18 cellular contexts compared by ENCODE assay signal in genomic region chr2:220648628-220649027, GRCh38.
DNase-seq lines count a peak whose midpoint lies in the region; ATAC-seq and TF ChIP-seq lines count a peak whose summit lies in the region.
"Had no signal": no experiment of that assay in that cellular context is flagged by ENCODE, and none has a peak within 500 bp of the region (broad histone marks: within the 10 kb centered on the region; RNA-seq: fewer than 3 reads in every experiment).

No MANE protein-coding gene starts in this region.

- dilution Hi-C loops in mammary epithelial cell (cut with HindIII; ENCODE audit: low sequenced_read_pairs): no loop called here

- H3K79me2 ChIP-seq in mammary epithelial cell (ENCODE audit: insufficient read depth, low read length): no peaks in the 10 kb centered on the region

- no peak overlapping the region for H3K27ac ChIP-seq in mammary epithelial cell (ENCODE audit: insufficient read depth, low read depth, low read length)
- H3K27ac ChIP-seq in breast epithelium: no peak overlapping the region
- H3K27ac ChIP-seq: 22Rv1; BLaER1 treated with 17β-estradiol and CSF1 and Interleukin-3, amounts not matched to agents 10 nM and 100 nM had no signal

- BruUV-seq in mammary epithelial cell (replicated peaks; lab: Mats Ljungman, UMichigan): no TSS peak

- H3K4me1 ChIP-seq in mammary epithelial cell (ENCODE audit: insufficient read depth, low read length) (no peaks in the 10 kb centered on the region), breast epithelium (no peaks in the 10 kb centered on the region)
- H3K4me1 ChIP-seq: HAP-1 had no signal

- no peak for TF ChIP-seq POLR2A in breast epithelium (IDR thresholded peaks at IDR 0.05)

- H3K27me3 ChIP-seq in mammary epithelial cell (ENCODE audit: insufficient read depth, low read length): no peaks in the 10 kb centered on the region
- no peaks in the 10 kb centered on the region for H3K27me3 ChIP-seq in breast epithelium
- H3K27me3 ChIP-seq: BLaER1 treated with 17β-estradiol and CSF1 and Interleukin-3, amounts not matched to agents 10 nM and 100 nM had no signal

- no peak overlapping the region for H3K4me2 ChIP-seq in mammary epithelial cell (ENCODE audit: insufficient read depth, low read depth, low read length)
- H3K4me2 ChIP-seq: BLaER1 treated with 17β-estradiol and CSF1 and Interleukin-3, amounts not matched to agents 10 nM and 100 nM had no signal

- in situ Hi-C loops in mammary epithelial cell (cut with MboI; ENCODE audit: low sequenced_read_pairs in 2 of 2): no loop called here

- peak overlapping the region; percentile 17 for H2AFZ ChIP-seq in mammary epithelial cell (ENCODE audit: low read depth, low read length)

- H3K9me3 ChIP-seq in mammary epithelial cell (replicated peaks; ENCODE audit: insufficient read depth, low read length) (no peaks in the 10 kb centered on the region), breast epithelium (no peaks in the 10 kb centered on the region)
- H3K9me3 ChIP-seq: BLaER1 treated with 17β-estradiol and CSF1 and Interleukin-3, amounts not matched to agents 10 nM and 100 nM; HAP-1 had no signal

- H3K9ac ChIP-seq in mammary epithelial cell (ENCODE audit: insufficient read depth, low read length): no peak overlapping the region
- H3K9ac ChIP-seq: BLaER1 treated with 17β-estradiol and CSF1 and Interleukin-3, amounts not matched to agents 10 nM and 100 nM had no signal

- CTCF ChIA-PET in mammary epithelial cell (lab: Charles Lee; ENCODE audit: low non-redundant PET): no interaction called here

- 46% methylated on average over 2 of the region's 2 CpGs for WGBS in mammary epithelial cell (ENCODE audit: low coverage, missing lambda C conversion rate)

- ATAC-seq in GM21737 (IDR thresholded peaks at IDR 0.05; ENCODE audit: unreplicated experiment): no peak
- ATAC-seq in GM19328 (IDR thresholded peaks at IDR 0.05; ENCODE audit: unreplicated experiment): no peak
- ATAC-seq: GM12878, HepG2 had no signal

- TF ChIP-seq CTCF in mammary epithelial cell (conservative IDR thresholded peaks at IDR 0.05 in 1 of 2, IDR thresholded peaks at IDR 0.05 in 1 of 2; ENCODE audit: extremely low read depth in 1 of 2, insufficient read depth in 1 of 2, low read depth in 1 of 2, low read length in 2 of 2) (no peak), breast epithelium (IDR thresholded peaks at IDR 0.05) (no peak)

- DNase-seq in mammary epithelial cell: no peak
- no peak for DNase-seq in breast epithelium (ENCODE audit: low spot score in 2 of 2)
- DNase-seq in astrocyte of the hippocampus (ENCODE audit: low read depth, low spot score): peak; percentile 40
- DNase-seq in kidney tubule cell (ENCODE audit: low spot score): peak; percentile 10
- no peak for DNase-seq in UCSD-AML1 (lab: John Stamatoyannopoulos, UW; ENCODE audit: unreplicated experiment)
- no peak for DNase-seq in stimulated activated CD4-positive, alpha-beta T cell treated with anti-CD3 and anti-CD28 coated beads, Interleukin-15, amount 100 ng/mL, for 24 hours
- DNase-seq: ACHN; CD4-positive, CD25-positive, alpha-beta regulatory T cell; DMS53; GOT3; HFFc6 had no signal

- H4K20me1 ChIP-seq in mammary epithelial cell (ENCODE audit: insufficient read depth, low read length): no peaks in the 10 kb centered on the region
- H4K20me1 ChIP-seq: BLaER1 treated with 17β-estradiol and CSF1 and Interleukin-3, amounts not matched to agents 10 nM and 100 nM had no signal

- intact Hi-C loops in mammary epithelial cell (cut with micrococcal nuclease): no loop called here
- intact Hi-C loops in breast epithelium (cut with DNase I; ENCODE audit: low total_unique reads): no loop called here

- H3K36me3 ChIP-seq in mammary epithelial cell (ENCODE audit: insufficient read depth, low read length) (no peaks in the 10 kb centered on the region), breast epithelium (no peaks in the 10 kb centered on the region)
- H3K36me3 ChIP-seq: BLaER1 treated with 17β-estradiol and CSF1 and Interleukin-3, amounts not matched to agents 10 nM and 100 nM; HAP-1 had no signal

- H3K4me3 ChIP-seq in mammary epithelial cell (replicated peaks in 1 of 3; ENCODE audit: insufficient read depth in 1 of 3, low read depth in 2 of 3, low read length in 3 of 3) (no peak overlapping the region), breast epithelium (no peak overlapping the region)
- H3K4me3 ChIP-seq: BLaER1 treated with 17β-estradiol and CSF1 and Interleukin-3, amounts not matched to agents 10 nM and 100 nM; GM12878; HAP-1 had no signal

Comparison
In these comparisons a context has a peak if more than half of its experiments do, and no peak if none do; other contexts are left out.
1. DNase-seq: peak in astrocyte of the hippocampus (single experiment) and kidney tubule cell (single experiment); none in mammary epithelial cell (single experiment), breast epithelium (0 of 2), UCSD-AML1 (single experiment) and stimulated activated CD4-positive, alpha-beta T cell treated with anti-CD3 and anti-CD28 coated beads, Interleukin-15, amount 100 ng/mL, for 24 hours (single experiment).